In the genomic region with DNA sequence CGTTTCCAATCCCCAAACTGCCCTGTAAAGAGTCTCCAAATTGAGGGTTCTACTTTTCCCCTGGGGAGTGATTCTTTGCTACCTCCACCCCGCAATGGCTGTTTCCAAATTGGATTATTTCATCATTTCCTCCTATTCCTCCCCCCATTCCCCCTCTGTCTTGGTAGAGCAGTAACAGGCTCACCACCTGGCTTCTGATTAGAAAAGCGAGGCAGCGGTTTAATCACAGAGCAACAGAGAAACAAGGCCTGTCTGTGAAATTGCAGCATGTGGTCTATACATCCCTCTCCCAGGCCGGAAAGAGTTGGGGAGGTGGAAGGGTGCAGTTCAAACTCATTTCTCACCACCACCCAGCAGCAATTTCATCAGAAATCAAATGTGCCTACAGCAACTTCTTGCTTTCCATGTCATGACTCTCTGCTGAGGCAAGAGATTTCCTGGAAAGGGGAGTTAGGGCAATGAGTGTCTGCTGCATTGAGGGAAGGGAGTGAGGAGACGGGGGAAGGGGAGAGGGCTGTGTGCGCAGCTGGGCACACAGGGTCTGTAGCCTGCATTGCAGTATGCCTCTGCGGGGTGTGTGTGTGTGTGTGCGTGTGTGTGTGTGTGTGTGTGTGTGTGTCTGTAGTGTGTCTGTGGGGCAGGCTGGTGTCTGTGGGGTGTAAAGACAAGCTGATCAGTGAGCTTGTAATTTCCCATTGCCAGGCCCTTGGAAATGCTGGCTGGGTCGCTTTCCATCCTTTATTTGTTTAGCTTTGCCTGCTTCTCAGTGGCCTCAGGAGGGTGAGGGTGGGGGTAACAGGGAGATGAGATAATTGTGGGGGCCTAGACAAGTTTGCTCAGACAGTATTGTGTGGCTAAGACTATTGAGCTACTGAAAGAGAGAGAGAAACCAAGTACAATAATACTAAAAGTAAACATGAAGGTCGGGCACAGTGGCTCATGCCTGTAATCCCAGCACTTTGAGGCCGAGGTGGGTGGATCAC, we compare ENCODE assay signal across 10 cellular contexts. TPM values are rescaled to one million over a fixed set of nuclear protein-coding genes. Genes with fewer than 3 reads are reported as not detected.
DNase-seq lines count a peak whose midpoint lies in the region; ATAC-seq, FAIRE-seq and TF ChIP-seq lines count a peak whose summit lies in the region.
"Had no signal": no experiment of that assay in that cellular context is flagged by ENCODE, and none has a peak within 500 bp of the region (broad histone marks: within the 10 kb centered on the region; RNA-seq: fewer than 3 reads in every experiment).

No MANE protein-coding gene starts in this region.

- H3K9ac ChIP-seq in endodermal cell (ENCODE audit: extremely low read depth, low read length, poor library complexity, severe bottlenecking), result peak overlapping the region; percentile 49

- FAIRE-seq in GM12892 (lab: Jason Lieb, UNC), result no peak

- no peak for TF ChIP-seq CTCF in endodermal cell (conservative IDR thresholded peaks at IDR 0.05)
- no peak for TF ChIP-seq CTCF in thoracic aorta (IDR thresholded peaks at IDR 0.05)

- no peak overlapping the region for H3K4me3 Mint-ChIP-seq in endodermal cell
- no peak overlapping the region for H3K4me3 Mint-ChIP-seq in stimulated activated naive B cell treated with anti-CD40 and anti-IgM and Interleukin-4, amounts not matched to agents 10 μg/mL and 1 μg/mL and 100 μg/mL, for 72 hours
- H3K4me3 Mint-ChIP-seq: activated B cell treated with CpG ODN at 0.5 μM for 24 hours had no signal

- no peaks in the 10 kb centered on the region for H3K9me3 ChIP-seq in endodermal cell (ENCODE audit: control insufficient read depth, low read length)
- H3K9me3 ChIP-seq in thoracic aorta, result no peaks in the 10 kb centered on the region
- H3K9me3 ChIP-seq: gastrocnemius medialis had no signal

- peaks cover 30% of the 10 kb centered on the region for H3K4me1 Mint-ChIP-seq in endodermal cell
- no peaks in the 10 kb centered on the region for H3K4me1 Mint-ChIP-seq in stimulated activated naive B cell treated with anti-CD40 and anti-IgM and Interleukin-4, amounts not matched to agents 10 μg/mL and 1 μg/mL and 100 μg/mL, for 72 hours
- H3K4me1 Mint-ChIP-seq: activated B cell treated with CpG ODN at 0.5 μM for 24 hours had no signal

- H3K9me3 Mint-ChIP-seq in activated naive CD4-positive, alpha-beta T cell treated with anti-CD3 and anti-CD28 coated beads, Interleukin-2, amount 50 U/mL, for 72 hours, result peaks cover 0 to 3% of the 10 kb centered on the region in 2 donors
- H3K9me3 Mint-ChIP-seq in endodermal cell, result no peaks in the 10 kb centered on the region
- H3K9me3 Mint-ChIP-seq in stimulated activated naive B cell treated with anti-CD40 and anti-IgM and Interleukin-4, amounts not matched to agents 10 μg/mL and 1 μg/mL and 100 μg/mL, for 72 hours, result no peaks in the 10 kb centered on the region

- H3K4me1 ChIP-seq in endodermal cell (ENCODE audit: control insufficient read depth, insufficient read depth, low read length) (peaks cover 14% of the 10 kb centered on the region), thoracic aorta (ENCODE audit: control insufficient read depth in 1 of 2, low read depth in 2 of 2) (peaks cover 24 to 52% of the 10 kb centered on the region in 2 donors)
- H3K4me1 ChIP-seq: gastrocnemius medialis had no signal

- no peaks in the 10 kb centered on the region for H3K36me3 Mint-ChIP-seq in activated naive CD4-positive, alpha-beta T cell treated with anti-CD3 and anti-CD28 coated beads, Interleukin-2, amount 50 U/mL, for 72 hours
- no peaks in the 10 kb centered on the region for H3K36me3 Mint-ChIP-seq in endodermal cell (ENCODE audit: low read depth)
- no peaks in the 10 kb centered on the region for H3K36me3 Mint-ChIP-seq in stimulated activated naive B cell treated with anti-CD40 and anti-IgM and Interleukin-4, amounts not matched to agents 10 μg/mL and 1 μg/mL and 100 μg/mL, for 72 hours

- H3K27me3 Mint-ChIP-seq in endodermal cell (ENCODE audit: insufficient read depth), result no peaks in the 10 kb centered on the region
- H3K27me3 Mint-ChIP-seq in stimulated activated naive B cell treated with anti-CD40 and anti-IgM and Interleukin-4, amounts not matched to agents 10 μg/mL and 1 μg/mL and 100 μg/mL, for 72 hours, result peaks cover 0 to 6% of the 10 kb centered on the region in 2 donors

- no peak for DNase-seq in activated naive CD4-positive, alpha-beta T cell treated with anti-CD3 and anti-CD28 coated beads, Interleukin-2, amount 50 U/mL, for 72 hours (ENCODE audit: low spot score in 2 of 2)
- no peak for DNase-seq in activated naive CD4-positive, alpha-beta T cell (lab: John Stamatoyannopoulos, UW)
- peak; percentile 22 to 28 for DNase-seq in NOMO-1 (lab: John Stamatoyannopoulos, UW; ENCODE audit: unreplicated experiment in 2 of 2)
- DNase-seq in endodermal cell, result peak; percentile 68
- no peak for DNase-seq in thoracic aorta (ENCODE audit: low spot score)
- DNase-seq in H7, result no peak
- no peak for DNase-seq in GM12892 (ENCODE audit: insufficient read length)
- DNase-seq in stimulated activated naive B cell treated with anti-CD40 and anti-IgM and Interleukin-4, amounts not matched to agents 10 μg/mL and 1 μg/mL and 100 μg/mL, for 72 hours, result no peak
- DNase-seq: activated B cell treated with CpG ODN at 0.5 μM for 24 hours, gastrocnemius medialis had no signal

- TF ChIP-seq POLR2A in GM12892 (IDR thresholded peaks at IDR 0.05; ENCODE audit: low read depth, low read length), result no peak

- peak overlapping the region; percentile 15 to 39 for H3K27ac Mint-ChIP-seq in activated naive CD4-positive, alpha-beta T cell treated with anti-CD3 and anti-CD28 coated beads, Interleukin-2, amount 50 U/mL, for 72 hours
- H3K27ac Mint-ChIP-seq in endodermal cell, result peak overlapping the region; percentile 69
- H3K27ac Mint-ChIP-seq in stimulated activated naive B cell treated with anti-CD40 and anti-IgM and Interleukin-4, amounts not matched to agents 10 μg/mL and 1 μg/mL and 100 μg/mL, for 72 hours, result no peak overlapping the region
- H3K27ac Mint-ChIP-seq: activated B cell treated with CpG ODN at 0.5 μM for 24 hours had no signal

- H3K36me3 ChIP-seq in endodermal cell (ENCODE audit: control insufficient read depth, insufficient read depth, low read length), result no peaks in the 10 kb centered on the region
- no peaks in the 10 kb centered on the region for H3K36me3 ChIP-seq in thoracic aorta
- H3K36me3 ChIP-seq in H7 (replicated peaks; ENCODE audit: control insufficient read depth, insufficient read depth, low read length), result no peaks in the 10 kb centered on the region
- H3K36me3 ChIP-seq: gastrocnemius medialis had no signal

- peak overlapping the region; percentile 85 for H3K27ac ChIP-seq in endodermal cell (ENCODE audit: low read depth, low read length)
- H3K27ac ChIP-seq in thoracic aorta, result peak overlapping the region; percentile 79 to 82
- H3K27ac ChIP-seq: gastrocnemius medialis had no signal

- WGBS in endodermal cell (ENCODE audit: insufficient coverage in 1 of 2, insufficient read length in 1 of 2), 2 experiments, result 56% methylated on average over 4 to 12 of the region's 12 CpGs

- H3K4me3 ChIP-seq in endodermal cell (ENCODE audit: low read length) (peak overlapping the region; percentile 43), thoracic aorta (no peak overlapping the region), H7 (ENCODE audit: insufficient read depth, low read depth, low read length) (no peak overlapping the region)
- H3K4me3 ChIP-seq: gastrocnemius medialis had no signal

- ATAC-seq in activated naive CD4-positive, alpha-beta T cell treated with anti-CD3 and anti-CD28 coated beads, Interleukin-2, amount 50 U/mL, for 72 hours, result peak in 1 of 2 donors; percentile 71
- no peak for ATAC-seq in thoracic aorta (ENCODE audit: insufficient number of reproducible peaks, low FRiP score, low read depth)
- no peak for ATAC-seq in stimulated activated naive B cell treated with anti-CD40 and anti-IgM and Interleukin-4, amounts not matched to agents 10 μg/mL and 1 μg/mL and 100 μg/mL, for 72 hours (replicated peaks)
- ATAC-seq: gastrocnemius medialis had no signal

- H3K27me3 ChIP-seq in endodermal cell (ENCODE audit: control insufficient read depth, insufficient read depth, low read length, poor library complexity, severe bottlenecking) (no peaks in the 10 kb centered on the region), thoracic aorta (replicated peaks; ENCODE audit: insufficient read depth) (no peaks in the 10 kb centered on the region), H7 (ENCODE audit: control insufficient read depth, insufficient read depth, low read length) (no peaks in the 10 kb centered on the region)
- H3K27me3 ChIP-seq: gastrocnemius medialis had no signal

RNA-seq across cellular contexts. Expression of gene IGFBP2, which starts 13.5 kb away (rescaled TPM):
- 10 to 100 TPM in 1 of 2 donors, under 1 TPM in 1; 0.14 to 11.6 TPM for total RNA-seq in activated naive CD4-positive, alpha-beta T cell treated with anti-CD3 and anti-CD28 coated beads, Interleukin-2, amount 50 U/mL, for 72 hours
- 100 to 1,000 TPM in 1 of 2 donors, 10 to 100 TPM in 1; 80.8 to 313 TPM for total RNA-seq in endodermal cell
- 698 TPM for polyA plus RNA-seq in endodermal cell (2013, experiment 1 of 2)
- polyA plus RNA-seq in endodermal cell (2013, experiment 2 of 2), result 702 TPM
- 1,000 to 10,000 TPM in 1 of 2 donors, 100 to 1,000 TPM in 1; 608 to 2,156 TPM for total RNA-seq in thoracic aorta
- total RNA-seq in H7 (2014; rRNA removed; shearing (Covaris generic)), result 848 and 859 TPM in 2 replicates
- polyA plus RNA-seq in GM12892 (2012; ENCODE audit: missing spikeins), result 1.5 TPM
- total RNA-seq: activated B cell treated with CpG ODN at 0.5 μM for 24 hours had no signal

Comparison
In these comparisons a context has a peak if more than half of its experiments do, and no peak if none do; other contexts are left out.
1. DNase-seq: peak in NOMO-1 (2 of 2) and endodermal cell (single experiment); none in activated naive CD4-positive, alpha-beta T cell treated with anti-CD3 and anti-CD28 coated beads, Interleukin-2, amount 50 U/mL, for 72 hours (0 of 2), activated naive CD4-positive, alpha-beta T cell (0 of 4), thoracic aorta (single experiment), H7 (single experiment), GM12892 (single experiment) and stimulated activated naive B cell treated with anti-CD40 and anti-IgM and Interleukin-4, amounts not matched to agents 10 μg/mL and 1 μg/mL and 100 μg/mL, for 72 hours (single experiment).
2. RNA of gene IGFBP2, which starts 13.5 kb away (total RNA-seq): 608 to 2,156 TPM in thoracic aorta, 848 to 859 TPM in H7 and 80.8 to 313 TPM in endodermal cell; 0.14 to 11.6 TPM in activated naive CD4-positive, alpha-beta T cell treated with anti-CD3 and anti-CD28 coated beads, Interleukin-2, amount 50 U/mL, for 72 hours; every median in the first group is over 4 times any median in the second.